ENCODE assay signal across 11 cellular contexts in genomic region chr15:78105541-78106241, GRCh38. TPM values are rescaled to one million over a fixed set of nuclear protein-coding genes. Genes with fewer than 3 reads are reported as not detected.
DNase-seq lines count a peak whose midpoint lies in the region; ATAC-seq and TF ChIP-seq lines count a peak whose summit lies in the region.
"Had no signal": no experiment of that assay in that cellular context is flagged by ENCODE, and none has a peak within 500 bp of the region (broad histone marks: within the 10 kb centered on the region; RNA-seq: fewer than 3 reads in every experiment).

No MANE protein-coding gene starts in this region.

- H3K4me3 Mint-ChIP-seq in activated CD4-positive, alpha-beta memory T cell treated with anti-CD3 and anti-CD28 coated beads, Interleukin-2, amount 10 ng/mL, durations not matched to agents 7 days and 5 days = peak overlapping the region; percentile 46
- peak overlapping the region; percentile 40 to 79 (median 67) for H3K4me3 Mint-ChIP-seq in immature natural killer cell

- TF ChIP-seq CTCF in AG10803 (conservative IDR thresholded peaks at IDR 0.05; ENCODE audit: low read length) = no peak
- no peak for TF ChIP-seq CTCF in foreskin fibroblast (IDR thresholded peaks at IDR 0.05; ENCODE audit: low read depth, low read length)

- H3K27ac Mint-ChIP-seq in activated CD4-positive, alpha-beta memory T cell treated with anti-CD3 and anti-CD28 coated beads, Interleukin-2, amount 10 ng/mL, durations not matched to agents 7 days and 5 days = peak overlapping the region; percentile 88
- H3K27ac Mint-ChIP-seq in immature natural killer cell = peak overlapping the region; percentile 1 to 69 (median 22)

- no peaks in the 10 kb centered on the region for H3K9me3 Mint-ChIP-seq in activated CD4-positive, alpha-beta memory T cell treated with anti-CD3 and anti-CD28 coated beads, Interleukin-2, amount 10 ng/mL, durations not matched to agents 7 days and 5 days
- H3K9me3 Mint-ChIP-seq in immature natural killer cell = no peaks in the 10 kb centered on the region

- H3K36me3 Mint-ChIP-seq in activated CD4-positive, alpha-beta memory T cell treated with anti-CD3 and anti-CD28 coated beads, Interleukin-2, amount 10 ng/mL, durations not matched to agents 7 days and 5 days (ENCODE audit: low read depth) = no peaks in the 10 kb centered on the region
- H3K36me3 Mint-ChIP-seq in immature natural killer cell = no peaks in the 10 kb centered on the region

- POLR2A ChIA-PET in activated CD4-positive, alpha-beta memory T cell treated with anti-CD3 and anti-CD28 coated beads, Interleukin-2, amount 10 ng/mL, durations not matched to agents 7 days and 5 days (lab: Charles Lee) = interaction anchor here (0.7 to 6.1 kb wide), 10 partner anchors 17 to 160 kb away, joined by 3 to 37 read pairs (median 4); partner anchors contain the start of gene IDH3A

- ATAC-seq in HG03565 (IDR thresholded peaks at IDR 0.05; ENCODE audit: unreplicated experiment) (no peak), GM19452 (IDR thresholded peaks at IDR 0.05; ENCODE audit: unreplicated experiment) (no peak)

- no peaks in the 10 kb centered on the region for H3K27me3 Mint-ChIP-seq in activated CD4-positive, alpha-beta memory T cell treated with anti-CD3 and anti-CD28 coated beads, Interleukin-2, amount 10 ng/mL, durations not matched to agents 7 days and 5 days
- peaks cover 5 to 8% (median 6%) of the 10 kb centered on the region in 3 donors for H3K27me3 Mint-ChIP-seq in immature natural killer cell (ENCODE audit: low read depth in 3 of 3)

- peak; percentile 22 for DNase-seq in AG10803 (ENCODE audit: low read depth)
- peak; percentile 25 for DNase-seq in EL
- DNase-seq in activated CD4-positive, alpha-beta memory T cell treated with anti-CD3 and anti-CD28 coated beads, Interleukin-2, amount 10 ng/mL, durations not matched to agents 7 days and 5 days = peak; percentile 57
- peak; percentile 57 to 59 (median 58) for DNase-seq in immature natural killer cell
- DNase-seq in stimulated activated naive CD4-positive, alpha-beta T cell treated with Interleukin-2 at 50 U/mL for 16 hours (lab: John Stamatoyannopoulos, UW) = no peak
- no peak for DNase-seq in foreskin fibroblast
- DNase-seq: NCI-H187 treated with DMSO at 0.1 percent for 48 hours, SIG-M5 had no signal

- CTCF ChIA-PET in activated CD4-positive, alpha-beta memory T cell treated with anti-CD3 and anti-CD28 coated beads, Interleukin-2, amount 10 ng/mL, durations not matched to agents 7 days and 5 days (lab: Charles Lee) = interaction anchor here (1.0 to 11.6 kb wide), 5 partner anchors 26 to 149 kb away, joined by 3 to 190 read pairs (median 3); no protein-coding TSS in a partner anchor

- H3K4me3 ChIP-seq in AG10803 (ENCODE audit: low read length) = no peak overlapping the region
- H3K4me3 ChIP-seq in foreskin fibroblast (ENCODE audit: low read depth in 1 of 2, low read length in 2 of 2) = no peak overlapping the region

- H3K4me1 Mint-ChIP-seq in activated CD4-positive, alpha-beta memory T cell treated with anti-CD3 and anti-CD28 coated beads, Interleukin-2, amount 10 ng/mL, durations not matched to agents 7 days and 5 days = peaks cover 71% of the 10 kb centered on the region
- H3K4me1 Mint-ChIP-seq in immature natural killer cell = peaks cover 50 to 57% of the 10 kb centered on the region in 2 donors

RNA-seq across cellular contexts. Expression of gene SH2D7, which starts 13.3 kb away (rescaled TPM):
- not detected for total RNA-seq in activated CD4-positive, alpha-beta memory T cell treated with anti-CD3 and anti-CD28 coated beads, Interleukin-2, amount 10 ng/mL, durations not matched to agents 7 days and 5 days
- not detected for polyA plus RNA-seq in immature natural killer cell
- total RNA-seq: cerebellum had no signal

RNA-seq across cellular contexts. Expression of gene CIB2, which starts 25.6 kb away (rescaled TPM):
- total RNA-seq in activated CD4-positive, alpha-beta memory T cell treated with anti-CD3 and anti-CD28 coated beads, Interleukin-2, amount 10 ng/mL, durations not matched to agents 7 days and 5 days = 1 to 10 TPM in 1 of 2 experiments, under 1 TPM in 1; 0.91 to 1.1 TPM
- 1 to 10 TPM in 2 of 3 donors, not detected in 1; 1.8 to 2.8 TPM for polyA plus RNA-seq in immature natural killer cell

RNA-seq across cellular contexts. Expression of gene TBC1D2B, which starts 28.2 kb away (rescaled TPM):
- total RNA-seq in activated CD4-positive, alpha-beta memory T cell treated with anti-CD3 and anti-CD28 coated beads, Interleukin-2, amount 10 ng/mL, durations not matched to agents 7 days and 5 days = 100 to 1,000 TPM in 1 of 2 experiments, 10 to 100 TPM in 1; 97.1 to 101 TPM
- polyA plus RNA-seq in immature natural killer cell = 10 to 100 TPM in 1 of 3 donors, 1 to 10 TPM in 2; 3.5 to 10.2 (median 7.8) TPM

RNA-seq across cellular contexts. Expression of gene IDH3A, which starts 43.5 kb away (rescaled TPM):
- 10 to 100 TPM; 73.5 to 85.0 TPM for total RNA-seq in activated CD4-positive, alpha-beta memory T cell treated with anti-CD3 and anti-CD28 coated beads, Interleukin-2, amount 10 ng/mL, durations not matched to agents 7 days and 5 days
- 10 to 100 TPM; 39.6 to 59.7 (median 41.4) TPM for polyA plus RNA-seq in immature natural killer cell

Comparison
In these comparisons a context has a peak if more than half of its experiments do, and no peak if none do; other contexts are left out.
1. DNase-seq: peak in AG10803 (single experiment), EL (single experiment), activated CD4-positive, alpha-beta memory T cell treated with anti-CD3 and anti-CD28 coated beads, Interleukin-2, amount 10 ng/mL, durations not matched to agents 7 days and 5 days (single experiment) and immature natural killer cell (3 of 3); none in stimulated activated naive CD4-positive, alpha-beta T cell treated with Interleukin-2 at 50 U/mL for 16 hours (single experiment) and foreskin fibroblast (0 of 2).